ENCODE assay signal across 23 cellular contexts in the genomic region with DNA sequence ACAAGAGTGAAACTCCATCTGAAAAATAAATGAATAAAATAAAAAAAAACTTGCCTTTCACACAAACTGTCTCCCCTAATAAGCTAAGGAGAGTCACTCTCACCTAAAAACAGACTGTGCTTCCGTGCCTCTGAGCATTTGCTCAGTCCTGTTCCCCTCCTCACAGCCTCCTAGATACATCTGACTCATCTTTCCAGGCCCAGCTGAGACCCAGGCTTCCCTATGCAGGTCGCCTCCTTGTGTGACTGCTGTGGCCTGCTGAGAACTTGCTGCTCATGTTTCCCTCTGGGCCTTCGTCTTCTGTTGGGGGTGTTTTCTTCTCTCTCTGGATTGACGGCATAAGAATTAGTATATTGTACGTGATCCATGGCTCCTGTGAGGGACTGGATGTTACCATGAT.
DNase-seq lines count a peak whose midpoint lies in the region; ATAC-seq and TF ChIP-seq lines count a peak whose summit lies in the region.
"Had no signal": no experiment of that assay in that cellular context is flagged by ENCODE, and none has a peak within 500 bp of the region (broad histone marks: within the 10 kb centered on the region; RNA-seq: fewer than 3 reads in every experiment).

No MANE protein-coding gene starts in this region.

- no peak for TF ChIP-seq CTCF in brain microvascular endothelial cell (IDR thresholded peaks at IDR 0.05; ENCODE audit: low read depth, low read length, missing control alignments)

- in situ Hi-C loops in brain microvascular endothelial cell (cut with HindIII; ENCODE audit: low pct_ligation_motif_present, low sequenced_read_pairs): no loop called here

- no peaks in the 10 kb centered on the region for H3K36me3 ChIP-seq in brain microvascular endothelial cell (replicated peaks)
- H3K36me3 ChIP-seq: spleen, uterus had no signal

- ATAC-seq in HG03095 (IDR thresholded peaks at IDR 0.05; ENCODE audit: unreplicated experiment): no peak
- ATAC-seq: K562, left colon had no signal

- no peak overlapping the region for H3K4me3 ChIP-seq in brain microvascular endothelial cell (ENCODE audit: low read depth, low read length)
- H3K4me3 ChIP-seq: K562, spleen, uterus had no signal

- H3K27ac ChIP-seq in brain microvascular endothelial cell: no peak overlapping the region
- H3K27ac ChIP-seq: spleen, uterus, VCaP had no signal

- no peaks in the 10 kb centered on the region for H3K27me3 ChIP-seq in brain microvascular endothelial cell (replicated peaks)
- H3K27me3 ChIP-seq: spleen, uterus had no signal

- peak; percentile 13 for DNase-seq in AG08396 (ENCODE audit: low spot score)
- DNase-seq in M059J (ENCODE audit: low read depth): peak; percentile 40
- peak; percentile 44 for DNase-seq in brain microvascular endothelial cell
- peak; percentile 68 for DNase-seq in islet precursor cell
- DNase-seq in SHP77 (lab: John Stamatoyannopoulos, UW): no peak
- no peak for DNase-seq in DMS53 (lab: John Stamatoyannopoulos, UW)
- DNase-seq in NCI-H2081 (lab: John Stamatoyannopoulos, UW): no peak
- DNase-seq: activated CD4-positive, alpha-beta T cell treated with anti-CD3 and anti-CD28 coated beads, Interleukin-2, amount 50 U/mL, for 4 hours; activated naive CD4-positive, alpha-beta T cell; activated T-cell treated with anti-CD3 and anti-CD28 coated beads for 4 hours; anterior cingulate cortex; CD4-positive, alpha-beta T cell; H7; left colon; NCI-H2171 treated with DMSO at 0.1 percent for 48 hours; NCI-H748 treated with DMSO at 0.1 percent for 48 hours; SIG-M5; spleen; stimulated activated CD4-positive, alpha-beta T cell treated with anti-CD3 and anti-CD28 coated beads, Interleukin-4, amount 100 ng/mL, for 4 hours; uterus had no signal

Comparison
In these comparisons a context has a peak if more than half of its experiments do, and no peak if none do; other contexts are left out.
1. DNase-seq: peak in AG08396 (single experiment), M059J (single experiment), brain microvascular endothelial cell (single experiment) and islet precursor cell (single experiment); none in SHP77 (0 of 2), DMS53 (single experiment) and NCI-H2081 (0 of 2).